ENCODE assay signal across 3 cellular contexts in genomic region chr10:4951512-4952225, GRCh38. TPM values are rescaled to one million over a fixed set of nuclear protein-coding genes. Genes with fewer than 3 reads are reported as not detected.
"Had no signal": no experiment of that assay in that cellular context is flagged by ENCODE, and none has a peak within 500 bp of the region (broad histone marks: within the 10 kb centered on the region; RNA-seq: fewer than 3 reads in every experiment).

No MANE protein-coding gene starts in this region.

RNA-seq across cellular contexts. Expression of gene AKR1C1, which starts 11.5 kb away (rescaled TPM):
- total RNA-seq: OCI-LY7 had no signal
- polyA plus RNA-seq: IgD-negative memory B cell had no signal

RNA-seq across cellular contexts. Expression of gene AKR1C2, which starts 52.0 kb away (rescaled TPM):
- total RNA-seq: OCI-LY7 had no signal
- polyA plus RNA-seq: IgD-negative memory B cell, SK-N-SH had no signal
